9 cellular contexts compared by ENCODE assay signal in genomic region chr9:32385135-32385884, GRCh38. TPM values are rescaled to one million over a fixed set of nuclear protein-coding genes. Genes with fewer than 3 reads are reported as not detected.
DNase-seq lines count a peak whose midpoint lies in the region; ATAC-seq, FAIRE-seq and TF ChIP-seq lines count a peak whose summit lies in the region.
"Had no signal": no experiment of that assay in that cellular context is flagged by ENCODE, and none has a peak within 500 bp of the region (broad histone marks: within the 10 kb centered on the region; RNA-seq: fewer than 3 reads in every experiment).

No MANE protein-coding gene starts in this region.

- H2BK15ac ChIP-seq in mesendoderm (replicated peaks; ENCODE audit: low read depth) = no peak overlapping the region

- H3K56ac ChIP-seq in mesendoderm (ENCODE audit: low read length) = peak overlapping the region; percentile 99

- peaks cover 49% of the 10 kb centered on the region for H3K4me1 ChIP-seq in left ventricle myocardium inferior
- peaks cover 0 to 4% of the 10 kb centered on the region in 2 experiments; a peak in 3 of 5 replicates for H3K4me1 ChIP-seq in K562 (replicated peaks in 1 of 2; ENCODE audit: control insufficient read depth in 2 of 2, insufficient read depth in 2 of 2, low read length in 2 of 2)
- H3K4me1 ChIP-seq in mesendoderm (ENCODE audit: control insufficient read depth, low read depth, low read length) = peaks cover 5% of the 10 kb centered on the region

- peaks cover 7% of the 10 kb centered on the region for H3K79me1 ChIP-seq in mesendoderm (ENCODE audit: low read length)

- H3K4me2 ChIP-seq in K562 (ENCODE audit: insufficient read depth, low read length) (peak overlapping the region; percentile 90), mesendoderm (ENCODE audit: low read length) (peak overlapping the region; percentile 85)

- TF ChIP-seq CTCF in left ventricle myocardium inferior (IDR thresholded peaks at IDR 0.05; ENCODE audit: borderline replicate concordance) (no peak), K562 (IDR thresholded peaks at IDR 0.05 in 2 of 3, conservative IDR thresholded peaks at IDR 0.05 in 1 of 3; ENCODE audit: insufficient read depth in 2 of 3, low read depth in 1 of 3, low read length in 3 of 3) (no peak)

- no peak for TF ChIP-seq RAD21 in K562 (CRISPR knock-in tag; conservative IDR thresholded peaks at IDR 0.05 in 1 of 2, IDR thresholded peaks at IDR 0.05 in 1 of 2)

- H2AFZ ChIP-seq in K562 (ENCODE audit: low read depth, low read length) = peak overlapping the region; percentile 92

- intact Hi-C loops in left ventricle myocardium inferior (cut with micrococcal nuclease) (loop anchor here (10.0 kb wide), 1 partner anchor 49 kb away; no protein-coding TSS in a partner anchor), left ventricle myocardium superior (cut with micrococcal nuclease) (loop anchor here (5.0 kb wide), 1 partner anchor 52 kb away; no protein-coding TSS in a partner anchor), K562 (cut with micrococcal nuclease) (loop anchor here (2.0 kb wide), 1 partner anchor 45 kb away; no protein-coding TSS in a partner anchor)

- H3K27ac ChIP-seq in left ventricle myocardium inferior (replicated peaks) (peak overlapping the region; percentile 90), K562 (ENCODE audit: extremely low read depth, low read depth, low read length) (peak overlapping the region; percentile 59), mesendoderm (ENCODE audit: low read depth, low read length) (peak overlapping the region; percentile 53)

- BruUV-seq in K562 (replicated peaks; lab: Mats Ljungman, UMichigan) = no TSS peak

- no peak overlapping the region for H4K5ac ChIP-seq in mesendoderm (ENCODE audit: low read length)

- H3K9me3 ChIP-seq in left ventricle myocardium inferior (replicated peaks) (no peaks in the 10 kb centered on the region), K562 (replicated peaks; ENCODE audit: control insufficient read depth, insufficient read depth, low read depth, low read length) (no peaks in the 10 kb centered on the region)

- ATAC-seq in left ventricle myocardium superior (no peak), K562 (peak; percentile 4; the same call in 2 of the 3 replicates), HG02571 (IDR thresholded peaks at IDR 0.05; ENCODE audit: unreplicated experiment) (no peak), GM21786 (IDR thresholded peaks at IDR 0.05; ENCODE audit: unreplicated experiment) (no peak)

- DNase-seq in left ventricle myocardium inferior = no peak
- no peak for DNase-seq in left ventricle myocardium superior
- no peak for DNase-seq in K562 (ENCODE audit: extremely low read depth in 1 of 4, low spot score in 3 of 4)
- no peak for DNase-seq in mesendoderm
- no peak for DNase-seq in hepatic stellate cell (ENCODE audit: low spot score)
- no peak for DNase-seq in NCI-H2107 (lab: John Stamatoyannopoulos, UW)

- H3K4me3 ChIP-seq in left ventricle myocardium inferior (peak overlapping the region; percentile 87), K562 (peak overlapping the region; percentile 84), mesendoderm (ENCODE audit: low read length) (peak overlapping the region; percentile 82)

- no peak overlapping the region for H2AK5ac ChIP-seq in mesendoderm (ENCODE audit: low read length)

- FAIRE-seq in K562 (lab: Jason Lieb, UNC) = no peak
- FAIRE-seq: endometrium had no signal

- H3K79me2 ChIP-seq in K562 (ENCODE audit: control insufficient read depth, insufficient read depth, low read length) = peaks cover 19% of the 10 kb centered on the region; the same call in 2 of the 3 replicates
- peaks cover 6% of the 10 kb centered on the region for H3K79me2 ChIP-seq in mesendoderm (ENCODE audit: control insufficient read depth, insufficient read depth, low read length)

- POLR2A ChIA-PET in K562 (lab: Yijun Ruan, JAX) = interaction anchor here (0.6 to 1.7 kb wide), 3 partner anchors 13 to 453 kb away, joined by 3 to 5 read pairs (median 4); no protein-coding TSS in a partner anchor

- H3K27me3 ChIP-seq in left ventricle myocardium inferior (ENCODE audit: low read depth) = no peaks in the 10 kb centered on the region
- H3K27me3 ChIP-seq in K562 (ENCODE audit: control insufficient read depth in 2 of 2, insufficient read depth in 2 of 2, low read length in 2 of 2) = no peaks in the 10 kb centered on the region
- no peaks in the 10 kb centered on the region for H3K27me3 ChIP-seq in mesendoderm (ENCODE audit: insufficient read depth, low read length, poor library complexity)

- 18% methylated on average over 4 of the region's 4 CpGs for WGBS in K562 (ENCODE audit: insufficient coverage, low coverage, missing lambda C conversion rate)
- no CpG with 5 or more reads among the region's 4 CpGs for WGBS in mesendoderm (ENCODE audit: extremely low coverage, insufficient coverage, low lambda C conversion rate)

- in situ Hi-C loops in K562 (cut with MboI) = loop anchor here (25.0 kb wide), 1 partner anchor 852 kb away; the partner anchor contains the start of gene SPINK4

- CTCF ChIA-PET in K562 (lab: Yijun Ruan, JAX; ENCODE audit: low intra/inter-chr PET ratio) = no interaction called here

- no peak overlapping the region for H4K8ac ChIP-seq in mesendoderm (ENCODE audit: low read depth, low read length)

- peak overlapping the region; percentile 79 to 93 for H3K9ac ChIP-seq in K562 (ENCODE audit: insufficient read depth in 1 of 2, low read depth in 2 of 2, low read length in 2 of 2)
- peak overlapping the region; percentile 89 for H3K9ac ChIP-seq in mesendoderm (ENCODE audit: low read length)

- H3K18ac ChIP-seq in mesendoderm (ENCODE audit: low read length) = no peak overlapping the region

- no peaks in the 10 kb centered on the region for H4K20me1 ChIP-seq in K562 (replicated peaks; ENCODE audit: control insufficient read depth, insufficient read depth, low read length)

- H3K36me3 ChIP-seq in left ventricle myocardium inferior (no peaks in the 10 kb centered on the region), K562 (ENCODE audit: control insufficient read depth, insufficient read depth, low read length) (peaks cover 2% of the 10 kb centered on the region; the same call in 1 of the 3 replicates), mesendoderm (ENCODE audit: control insufficient read depth, insufficient read depth, low read length) (no peaks in the 10 kb centered on the region)

- no peak for TF ChIP-seq EP300 in K562 (IDR thresholded peaks at IDR 0.05; ENCODE audit: low read length)

- peak overlapping the region; percentile 99 for H3K23ac ChIP-seq in mesendoderm (ENCODE audit: low read length)

- TF ChIP-seq POLR2A in K562 (conservative IDR thresholded peaks at IDR 0.05) = no peak

- no peaks in the 10 kb centered on the region for H3K9me1 ChIP-seq in K562 (ENCODE audit: control insufficient read depth, insufficient read depth, low read length)

- no peak overlapping the region for H2BK120ac ChIP-seq in mesendoderm (ENCODE audit: low read depth, low read length)

- no peak overlapping the region for H2BK5ac ChIP-seq in mesendoderm (ENCODE audit: low read length)

- no peak overlapping the region for H3K4ac ChIP-seq in mesendoderm (ENCODE audit: low read depth, low read length)

TF ChIP-seq in K562, 482 proteins besides CTCF, POLR2A, EP300 and RAD21 (continues in another document):
- TF ChIP-seq ESRRA (IDR thresholded peaks at IDR 0.05; ENCODE audit: borderline replicate concordance, low read depth) (no peak), HLTF (IDR thresholded peaks at IDR 0.05) (no peak), ADNP (tag; IDR thresholded peaks at IDR 0.05) (no peak), ZNF263 (CRISPR knock-in tag; IDR thresholded peaks at IDR 0.05; ENCODE audit: borderline replicate concordance) (no peak), ARID2 (IDR thresholded peaks at IDR 0.05) (no peak), ZNF239 (CRISPR knock-in tag; IDR thresholded peaks at IDR 0.05) (no peak), GATA2 (CRISPR knock-in tag; IDR thresholded peaks at IDR 0.05) (no peak), XRCC5 (IDR thresholded peaks at IDR 0.05; ENCODE audit: low read depth, low read length) (no peak), CEBPB (tag; IDR thresholded peaks at IDR 0.05) (no peak), HES1 (IDR thresholded peaks at IDR 0.05; ENCODE audit: low read depth) (no peak)
- TF ChIP-seq, protein P1, sequence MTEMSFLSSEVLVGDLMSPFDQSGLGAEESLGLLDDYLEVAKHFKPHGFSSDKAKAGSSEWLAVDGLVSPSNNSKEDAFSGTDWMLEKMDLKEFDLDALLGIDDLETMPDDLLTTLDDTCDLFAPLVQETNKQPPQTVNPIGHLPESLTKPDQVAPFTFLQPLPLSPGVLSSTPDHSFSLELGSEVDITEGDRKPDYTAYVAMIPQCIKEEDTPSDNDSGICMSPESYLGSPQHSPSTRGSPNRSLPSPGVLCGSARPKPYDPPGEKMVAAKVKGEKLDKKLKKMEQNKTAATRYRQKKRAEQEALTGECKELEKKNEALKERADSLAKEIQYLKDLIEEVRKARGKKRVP (CRISPR knock-in tag; IDR thresholded peaks at IDR 0.05) = no peak

RNA-seq across cellular contexts. Expression of gene ACO1, which starts 0.9 kb away (rescaled TPM):
- 62.7 TPM for total RNA-seq in left ventricle myocardium inferior
- 62.1 TPM for total RNA-seq in left ventricle myocardium superior
- total RNA-seq in K562 (2011; cell fraction: chromatin; rRNA removed; ENCODE audit: low replicate concordance) = 9.4 and 10.8 TPM in 2 replicates
- total RNA-seq in K562 (2011; cell fraction: nucleolus; rRNA removed) = 4.8 and 5.4 TPM in 2 replicates
- 6.2 and 8.3 TPM in 2 replicates for total RNA-seq in K562 (2011; cell fraction: nucleoplasm; rRNA removed)
- total RNA-seq in K562 (2014; rRNA removed) = 14.3 and 16.6 TPM in 2 replicates
- 19.6 and 21.1 TPM in 2 replicates for total RNA-seq in K562 (2014; rRNA removed; fragmentation: Illumina TruSeq; extraction: Trizol)
- 16.2 and 16.9 TPM in 2 replicates for total RNA-seq in K562 (2015; rRNA removed; fragmentation: Illumina TruSeq; extraction: Trizol)
- 20.4 and 22.3 TPM in 2 replicates for total RNA-seq in K562 (2021)
- polyA plus RNA-seq in K562 (2011; rRNA removed) = 25.5 and 29.7 TPM in 2 replicates
- polyA plus RNA-seq in K562 (2011; cell fraction: cytosol; rRNA removed) = 17.7 and 23.5 TPM in 2 replicates
- polyA plus RNA-seq in K562 (2011; cell fraction: nucleus; rRNA removed) = 9.3 and 13.1 TPM in 2 replicates
- 15.9 and 16.2 TPM in 2 replicates for polyA plus RNA-seq in K562 (2012)
- polyA plus RNA-seq in K562 (2014; fragmentation: Illumina TruSeq; extraction: Trizol) = 19.1 and 22.6 TPM in 2 replicates
- polyA plus RNA-seq in K562 (2014; fragmentation: Nextera tagmentation; extraction: Ambion mirVana) = 1 to 10 TPM in 1 of 2 experiments, under 1 TPM in 1; 0.96 to 3.0 TPM
- polyA plus RNA-seq in K562 (2014; rRNA removed) = 11.8 and 14.0 TPM in 2 replicates
- polyA minus RNA-seq in K562 (2011; rRNA and poly(A)+ RNA removed) = 47.9 and 52.7 TPM in 2 replicates
- 15.9 and 19.4 TPM in 2 replicates for polyA minus RNA-seq in K562 (2011; cell fraction: cytosol; rRNA and poly(A)+ RNA removed)
- 3.0 and 5.9 TPM in 2 replicates for polyA minus RNA-seq in K562 (2011; cell fraction: nucleus; rRNA and poly(A)+ RNA removed)
- 23.5 TPM for polyA plus RNA-seq in mesendoderm (2013, experiment 1 of 2)
- 23.6 TPM for polyA plus RNA-seq in mesendoderm (2013, experiment 2 of 2)
